In the genomic region with DNA sequence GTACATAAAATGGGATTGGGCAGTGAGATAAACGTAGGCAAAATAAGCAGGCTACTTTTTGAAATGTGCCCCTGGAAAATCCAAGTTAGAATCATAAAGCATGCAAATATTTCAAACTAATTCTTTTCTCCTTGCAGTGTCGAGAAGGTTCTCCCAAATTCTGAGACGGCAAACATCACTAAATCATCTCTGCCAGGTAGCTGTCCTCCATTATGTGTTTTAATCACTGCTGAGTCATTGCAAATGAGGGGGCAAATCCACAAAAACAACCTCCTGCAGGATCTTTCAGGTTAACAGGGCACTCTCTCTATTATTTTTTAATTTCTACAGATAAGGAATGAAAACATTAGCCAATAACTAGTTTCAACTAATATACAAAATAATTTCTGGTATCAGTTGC, we compare ENCODE assay signal across 32 cellular contexts.
"Had no signal": no experiment of that assay in that cellular context is flagged by ENCODE, and none has a peak within 500 bp of the region (broad histone marks: within the 10 kb centered on the region; RNA-seq: fewer than 3 reads in every experiment).

No MANE protein-coding gene starts in this region.

- H3K9ac ChIP-seq: parathyroid adenoma had no signal

- H3K36me3 ChIP-seq: adrenal gland, ascending aorta, gastrocnemius medialis, stomach, thyroid gland, upper lobe of left lung, vagina, WERI-Rb-1 had no signal

- H3K27ac Mint-ChIP-seq: activated CD4-positive, alpha-beta memory T cell treated with anti-CD3 and anti-CD28 coated beads for 36 hours; activated CD4-positive, alpha-beta T cell treated with anti-CD3 and anti-CD28 coated beads, Interleukin-2, amount 10 ng/mL, durations not matched to agents 24 days and 14 days; activated naive CD4-positive, alpha-beta T cell treated with anti-CD3 and anti-CD28 coated beads for 36 hours; activated naive CD8-positive, alpha-beta T cell treated with anti-CD3 and anti-CD28 coated beads for 36 hours; activated T-helper 1 cell treated with anti-CD3 and anti-CD28 coated beads, Interleukin-12 subunit alpha, Interleukin-12 subunit beta, Interleukin-2, Interleukin-4 antibody, amounts not matched to agents 30 ng/mL and 10 ng/mL and 1 ng/mL, durations not matched to agents 14 hours and 24 hours and 36 hours; naive thymus-derived CD4-positive, alpha-beta T cell; stimulated activated naive B cell treated with anti-CD40 and anti-IgM and Interleukin-4, amounts not matched to agents 10 μg/mL and 1 μg/mL and 100 μg/mL, for 72 hours; T-helper 17 cell had no signal

- H3K9me3 Mint-ChIP-seq: activated CD4-positive, alpha-beta memory T cell treated with anti-CD3 and anti-CD28 coated beads for 36 hours; activated CD4-positive, alpha-beta T cell treated with anti-CD3 and anti-CD28 coated beads, Interleukin-2, amount 10 ng/mL, durations not matched to agents 24 days and 14 days; activated naive CD4-positive, alpha-beta T cell treated with anti-CD3 and anti-CD28 coated beads for 36 hours; activated naive CD8-positive, alpha-beta T cell treated with anti-CD3 and anti-CD28 coated beads for 36 hours; activated T-helper 1 cell treated with anti-CD3 and anti-CD28 coated beads, Interleukin-12 subunit alpha, Interleukin-12 subunit beta, Interleukin-2, Interleukin-4 antibody, amounts not matched to agents 30 ng/mL and 10 ng/mL and 1 ng/mL, durations not matched to agents 14 hours and 24 hours and 36 hours; brain; naive thymus-derived CD4-positive, alpha-beta T cell; stimulated activated naive B cell treated with anti-CD40 and anti-IgM and Interleukin-4, amounts not matched to agents 10 μg/mL and 1 μg/mL and 100 μg/mL, for 72 hours had no signal

- H3K4me3 ChIP-seq: adrenal gland, ascending aorta, gastrocnemius medialis, psoas muscle, stomach, thyroid gland, upper lobe of left lung, vagina had no signal

- H3K79me2 ChIP-seq: parathyroid adenoma had no signal

- H3K4me3 Mint-ChIP-seq: activated CD4-positive, alpha-beta memory T cell treated with anti-CD3 and anti-CD28 coated beads for 36 hours; activated CD4-positive, alpha-beta T cell treated with anti-CD3 and anti-CD28 coated beads, Interleukin-2, amount 10 ng/mL, durations not matched to agents 24 days and 14 days; activated naive CD4-positive, alpha-beta T cell treated with anti-CD3 and anti-CD28 coated beads for 36 hours; activated naive CD8-positive, alpha-beta T cell treated with anti-CD3 and anti-CD28 coated beads for 36 hours; activated T-helper 1 cell treated with anti-CD3 and anti-CD28 coated beads, Interleukin-12 subunit alpha, Interleukin-12 subunit beta, Interleukin-2, Interleukin-4 antibody, amounts not matched to agents 30 ng/mL and 10 ng/mL and 1 ng/mL, durations not matched to agents 14 hours and 24 hours and 36 hours; naive thymus-derived CD4-positive, alpha-beta T cell; stimulated activated naive B cell treated with anti-CD40 and anti-IgM and Interleukin-4, amounts not matched to agents 10 μg/mL and 1 μg/mL and 100 μg/mL, for 72 hours; T-helper 17 cell had no signal

- H3K4me1 ChIP-seq: adrenal gland, ascending aorta, gastrocnemius medialis, parathyroid adenoma, psoas muscle, stomach, vagina had no signal

- H3K27me3 ChIP-seq: adrenal gland, ascending aorta, gastrocnemius medialis, thyroid gland, upper lobe of left lung, vagina had no signal

- H3K36me3 Mint-ChIP-seq: activated CD4-positive, alpha-beta memory T cell treated with anti-CD3 and anti-CD28 coated beads for 36 hours; activated naive CD8-positive, alpha-beta T cell treated with anti-CD3 and anti-CD28 coated beads for 36 hours; brain; naive thymus-derived CD4-positive, alpha-beta T cell; stimulated activated naive B cell treated with anti-CD40 and anti-IgM and Interleukin-4, amounts not matched to agents 10 μg/mL and 1 μg/mL and 100 μg/mL, for 72 hours had no signal

- H2AFZ ChIP-seq: parathyroid adenoma had no signal

- DNase-seq: activated CD4-positive, alpha-beta memory T cell treated with anti-CD3 and anti-CD28 coated beads for 36 hours; activated CD4-positive, alpha-beta T cell treated with anti-CD3 and anti-CD28 coated beads, Interleukin-2, amount 10 ng/mL, durations not matched to agents 24 days and 14 days; activated CD4-positive, CD25-positive, alpha-beta regulatory T cell treated with anti-CD3 and anti-CD28 coated beads, Interleukin-2, amount 50 U/mL, for 72 hours; activated CD8-positive, alpha-beta memory T cell treated with anti-CD3 and anti-CD28 coated beads, Interleukin-2, amount 50 U/mL, for 4 hours; activated effector memory CD4-positive, alpha-beta T cell treated with anti-CD3 and anti-CD28 coated beads, Interleukin-2, amount 50 U/mL, for 16 hours; activated naive CD4-positive, alpha-beta T cell treated with anti-CD3 and anti-CD28 coated beads for 36 hours; activated naive CD8-positive, alpha-beta T cell treated with anti-CD3 and anti-CD28 coated beads for 36 hours; activated T-cell treated with anti-CD3 and anti-CD28 coated beads, Interleukin-2, amount 50 U/mL, for 1 hour; adrenal gland; effector CD4-positive, alpha-beta T cell; gastrocnemius medialis; glutamatergic neuron; kidney; left colon; midbrain; naive thymus-derived CD4-positive, alpha-beta T cell; nucleus accumbens; psoas muscle; stimulated activated CD4-positive, alpha-beta T cell treated with anti-CD3 and anti-CD28 coated beads, Interleukin-15, amount 100 ng/mL, for 24 hours; stimulated activated CD4-positive, alpha-beta T cell treated with anti-CD3 and anti-CD28 coated beads, Interleukin-2, amount 100 ng/mL, for 24 hours; stimulated activated naive B cell treated with anti-CD40 and anti-IgM and Interleukin-4, amounts not matched to agents 10 μg/mL and 1 μg/mL and 100 μg/mL, for 72 hours; stomach; T-helper 17 cell; T1000; thyroid gland; upper lobe of left lung; WERI-Rb-1 had no signal

- H3K9me3 ChIP-seq: adrenal gland, ascending aorta, gastrocnemius medialis, psoas muscle, stomach, thyroid gland, upper lobe of left lung, vagina had no signal

- H3K27ac ChIP-seq: adrenal gland, ascending aorta, gastrocnemius medialis, parathyroid adenoma, psoas muscle, stomach, thyroid gland, upper lobe of left lung, vagina, WERI-Rb-1 had no signal

- H3K4me1 Mint-ChIP-seq: activated CD4-positive, alpha-beta T cell treated with anti-CD3 and anti-CD28 coated beads, Interleukin-2, amount 10 ng/mL, durations not matched to agents 24 days and 14 days; activated naive CD8-positive, alpha-beta T cell treated with anti-CD3 and anti-CD28 coated beads for 36 hours; naive thymus-derived CD4-positive, alpha-beta T cell; stimulated activated naive B cell treated with anti-CD40 and anti-IgM and Interleukin-4, amounts not matched to agents 10 μg/mL and 1 μg/mL and 100 μg/mL, for 72 hours had no signal

- H3K27me3 Mint-ChIP-seq: activated CD4-positive, alpha-beta memory T cell treated with anti-CD3 and anti-CD28 coated beads for 36 hours had no signal
